10 cellular contexts compared by ENCODE assay signal in genomic region chr2:236862961-236863728, GRCh38.
DNase-seq lines count a peak whose midpoint lies in the region; ATAC-seq lines count a peak whose summit lies in the region.
"Had no signal": no experiment of that assay in that cellular context is flagged by ENCODE, and none has a peak within 500 bp of the region (broad histone marks: within the 10 kb centered on the region; RNA-seq: fewer than 3 reads in every experiment).

No MANE protein-coding gene starts in this region.

- no peak overlapping the region for H3K27ac Mint-ChIP-seq in naive thymus-derived CD8-positive, alpha-beta T cell

- no peaks in the 10 kb centered on the region for H3K36me3 Mint-ChIP-seq in naive thymus-derived CD8-positive, alpha-beta T cell

- POLR2A ChIA-PET in naive thymus-derived CD8-positive, alpha-beta T cell (lab: Charles Lee) = no interaction called here

- DNase-seq in ACHN (peak; percentile 90), fibroblast of peridontal ligament (ENCODE audit: extremely low read depth) (peak; percentile 95), DMS 273 (lab: John Stamatoyannopoulos, UW; ENCODE audit: unreplicated experiment) (no peak), KBM-7 (no peak), NOMO-1 (lab: John Stamatoyannopoulos, UW; ENCODE audit: unreplicated experiment in 2 of 2) (no peak)
- no peak for DNase-seq in naive thymus-derived CD8-positive, alpha-beta T cell
- DNase-seq: BE2C, naive B cell had no signal

- ATAC-seq in GM21360 (IDR thresholded peaks at IDR 0.05; ENCODE audit: unreplicated experiment) = peak; percentile 82
- peak; percentile 83 for ATAC-seq in HG03571 (IDR thresholded peaks at IDR 0.05; ENCODE audit: unreplicated experiment)
- ATAC-seq in naive thymus-derived CD8-positive, alpha-beta T cell = no peak

- H3K4me1 Mint-ChIP-seq in naive thymus-derived CD8-positive, alpha-beta T cell = no peaks in the 10 kb centered on the region
- H3K4me1 Mint-ChIP-seq: naive B cell had no signal

- in situ Hi-C loops in ACHN (cut with HindIII; ENCODE audit: low pct_ligation_motif_present, low pct_unique_long_range_greater_than_20kb, low sequenced_read_pairs) = no loop called here
- in situ Hi-C loops in KBM-7 (cut with MboI; ENCODE audit: low pct_unique_long_range_greater_than_20kb, low sequenced_read_pairs) = no loop called here

- peaks cover 0 to 11% (median 2%) of the 10 kb centered on the region in 5 donors for H3K27me3 Mint-ChIP-seq in naive thymus-derived CD8-positive, alpha-beta T cell

- no peak overlapping the region for H3K4me3 Mint-ChIP-seq in naive thymus-derived CD8-positive, alpha-beta T cell
- H3K4me3 Mint-ChIP-seq: naive B cell had no signal

- H3K9me3 Mint-ChIP-seq in naive thymus-derived CD8-positive, alpha-beta T cell = peaks cover 0 to 21% (median 7%) of the 10 kb centered on the region in 9 donors

Comparison
In these comparisons a context has a peak if more than half of its experiments do, and no peak if none do; other contexts are left out.
1. DNase-seq: peak in ACHN (single experiment) and fibroblast of peridontal ligament (single experiment); none in naive thymus-derived CD8-positive, alpha-beta T cell (0 of 10), DMS 273 (single experiment), KBM-7 (single experiment) and NOMO-1 (0 of 2).
2. ATAC-seq: peak in GM21360 (single experiment) and HG03571 (single experiment); none in naive thymus-derived CD8-positive, alpha-beta T cell (0 of 2).